ENCODE assay signal across 9 cellular contexts in genomic region chr14:106094654-106095189, GRCh38.
DNase-seq lines count a peak whose midpoint lies in the region; ATAC-seq and TF ChIP-seq lines count a peak whose summit lies in the region.
"Had no signal": no experiment of that assay in that cellular context is flagged by ENCODE, and none has a peak within 500 bp of the region (broad histone marks: within the 10 kb centered on the region; RNA-seq: fewer than 3 reads in every experiment).

No MANE protein-coding gene starts in this region.

- no peaks in the 10 kb centered on the region for H3K9me3 Mint-ChIP-seq in CD4-positive, alpha-beta T cell
- no peaks in the 10 kb centered on the region for H3K9me3 Mint-ChIP-seq in naive thymus-derived CD8-positive, alpha-beta T cell
- H3K9me3 Mint-ChIP-seq in HFFc6: no peaks in the 10 kb centered on the region

- POLR2A ChIA-PET in CD4-positive, alpha-beta T cell (lab: Charles Lee): no interaction called here
- POLR2A ChIA-PET in HEK293 (lab: Yijun Ruan, JAX) (no interaction called here), OCI-LY7 (lab: Charles Lee) (no interaction called here)
- POLR2A ChIA-PET in naive thymus-derived CD8-positive, alpha-beta T cell (lab: Charles Lee): no interaction called here

- no peak overlapping the region for H3K4me3 ChIP-seq in HEK293 (ENCODE audit: low read depth, low read length)
- no peak overlapping the region for H3K4me3 ChIP-seq in OCI-LY7 (ENCODE audit: low read depth, low read length, poor library complexity, severe bottlenecking)
- H3K4me3 ChIP-seq: adrenal gland had no signal

- CTCF ChIA-PET in CD4-positive, alpha-beta T cell (lab: Charles Lee): no interaction called here
- CTCF ChIA-PET in HEK293 (lab: Yijun Ruan, JAX) (interaction anchor here (0.6 to 1.9 kb wide), 15 partner anchors 9 to 251 kb away, joined by 3 to 6 read pairs (median 3); no protein-coding TSS in a partner anchor), OCI-LY7 (lab: Charles Lee; ENCODE audit: unreplicated experiment) (no interaction called here)

- no peak overlapping the region for H3K4me2 ChIP-seq in OCI-LY7 (ENCODE audit: low read length)

- no peaks in the 10 kb centered on the region for H3K9me2 ChIP-seq in OCI-LY7 (ENCODE audit: insufficient read depth, low read length)

- no peaks in the 10 kb centered on the region for H4K20me1 ChIP-seq in OCI-LY7 (ENCODE audit: insufficient read depth, low read length)

- DNase-seq in CD4-positive, alpha-beta T cell: peak in 7 of 10 experiments; percentile 17 to 58 (median 46)
- DNase-seq in activated CD4-positive, alpha-beta T cell treated with anti-CD3 and anti-CD28 coated beads, Interleukin-2, amount 50 U/mL, for 24 hours (ENCODE audit: low read depth in 1 of 2, low spot score in 1 of 2): peak; percentile 58 to 66
- DNase-seq in naive thymus-derived CD8-positive, alpha-beta T cell: peak in 6 of 10 donors; percentile 24 to 74 (median 43)
- DNase-seq in Right ventricle myocardium inferior (ENCODE audit: missing footprints) (no peak), HFFc6 (no peak), OCI-LY7 (ENCODE audit: low spot score) (no peak)

- H3K9me3 ChIP-seq in CD4-positive, alpha-beta T cell (ENCODE audit: control insufficient read depth, low read length): no peaks in the 10 kb centered on the region
- H3K9me3 ChIP-seq in HEK293 (ENCODE audit: control insufficient read depth, insufficient read depth, low read depth, low read length) (no peaks in the 10 kb centered on the region), OCI-LY7 (ENCODE audit: low read length) (no peaks in the 10 kb centered on the region)
- H3K9me3 ChIP-seq: adrenal gland had no signal

- no peaks in the 10 kb centered on the region for H3K79me2 ChIP-seq in OCI-LY7 (ENCODE audit: insufficient read depth, low read depth, low read length)

- H3K36me3 Mint-ChIP-seq in CD4-positive, alpha-beta T cell (ENCODE audit: low read depth): no peaks in the 10 kb centered on the region
- H3K36me3 Mint-ChIP-seq in naive thymus-derived CD8-positive, alpha-beta T cell: no peaks in the 10 kb centered on the region
- H3K36me3 Mint-ChIP-seq in HFFc6 (ENCODE audit: low read depth): no peaks in the 10 kb centered on the region

- H3K27ac ChIP-seq in CD4-positive, alpha-beta T cell (ENCODE audit: low read depth, low read length): no peak overlapping the region
- no peak overlapping the region for H3K27ac ChIP-seq in HEK293 (ENCODE audit: extremely low read depth, low read depth, low read length)
- no peak overlapping the region for H3K27ac ChIP-seq in OCI-LY7 (ENCODE audit: low read depth, low read length, poor library complexity, severe bottlenecking)
- H3K27ac ChIP-seq: adrenal gland had no signal

- ATAC-seq in CD4-positive, alpha-beta T cell (ENCODE audit: poor library complexity): peak; percentile 48
- ATAC-seq in naive thymus-derived CD8-positive, alpha-beta T cell: peak in 1 of 2 donors; percentile 57
- no peak for ATAC-seq in Right ventricle myocardium inferior
- ATAC-seq in GM19324 (IDR thresholded peaks at IDR 0.05; ENCODE audit: low FRiP score, unreplicated experiment): no peak

- BruUV-seq in OCI-LY7 (replicated peaks; lab: Mats Ljungman, UMichigan): no TSS peak

- H3K27me3 ChIP-seq in CD4-positive, alpha-beta T cell (ENCODE audit: control insufficient read depth, insufficient read depth, low read length): no peaks in the 10 kb centered on the region
- H3K27me3 ChIP-seq: adrenal gland had no signal

- no peak overlapping the region for H2AFZ ChIP-seq in OCI-LY7 (ENCODE audit: low read length)

- no peaks in the 10 kb centered on the region for H3K27me3 Mint-ChIP-seq in CD4-positive, alpha-beta T cell
- H3K27me3 Mint-ChIP-seq in naive thymus-derived CD8-positive, alpha-beta T cell: peaks cover 0 to 2% (median 0%) of the 10 kb centered on the region in 5 donors
- H3K27me3 Mint-ChIP-seq in HFFc6 (ENCODE audit: insufficient read depth): no peaks in the 10 kb centered on the region

- intact Hi-C loops in CD4-positive, alpha-beta T cell (cut with DNase I, micrococcal nuclease): no loop called here
- intact Hi-C loops in Right ventricle myocardium inferior (cut with DNase I) (no loop called here), OCI-LY7 (cut with micrococcal nuclease; ENCODE audit: unreplicated experiment) (no loop called here)

- no peak overlapping the region for H3K27ac Mint-ChIP-seq in CD4-positive, alpha-beta T cell
- no peak overlapping the region for H3K27ac Mint-ChIP-seq in naive thymus-derived CD8-positive, alpha-beta T cell
- no peak overlapping the region for H3K27ac Mint-ChIP-seq in HFFc6

- H3K4me1 ChIP-seq in HEK293 (ENCODE audit: control insufficient read depth, insufficient read depth, low read length) (no peaks in the 10 kb centered on the region), OCI-LY7 (ENCODE audit: insufficient read depth, low read length, poor library complexity, severe bottlenecking) (no peaks in the 10 kb centered on the region)
- H3K4me1 ChIP-seq: adrenal gland had no signal

- H3K4me3 Mint-ChIP-seq in CD4-positive, alpha-beta T cell: no peak overlapping the region
- H3K4me3 Mint-ChIP-seq in naive thymus-derived CD8-positive, alpha-beta T cell: no peak overlapping the region
- H3K4me3 Mint-ChIP-seq in HFFc6: no peak overlapping the region

- H3K36me3 ChIP-seq in HEK293 (ENCODE audit: control insufficient read depth in 2 of 2, insufficient read depth in 1 of 2, low read length in 2 of 2): no peaks in the 10 kb centered on the region
- no peaks in the 10 kb centered on the region for H3K36me3 ChIP-seq in OCI-LY7 (ENCODE audit: insufficient read depth, low read length)
- H3K36me3 ChIP-seq: adrenal gland had no signal

- TF ChIP-seq CTCF in CD4-positive, alpha-beta T cell (IDR thresholded peaks at IDR 0.05): peak; percentile 35
- TF ChIP-seq CTCF in HEK293 (tag by site-specific recombination; IDR thresholded peaks at IDR 0.05): 0 out of 2 replicates have a peak, but pooled peaks have one; percentile 34
- TF ChIP-seq CTCF in HFFc6 (IDR thresholded peaks at IDR 0.05): no peak
- no peak for TF ChIP-seq CTCF in OCI-LY7 (conservative IDR thresholded peaks at IDR 0.05; ENCODE audit: low read length)

- no peaks in the 10 kb centered on the region for H3K4me1 Mint-ChIP-seq in CD4-positive, alpha-beta T cell (ENCODE audit: low read depth)
- H3K4me1 Mint-ChIP-seq in naive thymus-derived CD8-positive, alpha-beta T cell: no peaks in the 10 kb centered on the region
- H3K4me1 Mint-ChIP-seq in HFFc6 (ENCODE audit: low read depth): no peaks in the 10 kb centered on the region

TF ChIP-seq in HEK293, 187 proteins besides CTCF, POLR2A, EP300 and RAD21:
- TF ChIP-seq ZNF548 (tag by site-specific recombination; IDR thresholded peaks at IDR 0.05) (no peak), ZNF585B (tag by site-specific recombination; IDR thresholded peaks at IDR 0.05) (no peak), ZNF654 (tag by site-specific recombination; IDR thresholded peaks at IDR 0.05; ENCODE audit: low read depth) (peak; percentile 18; the same call in 1 of the 2 replicates), ZBTB26 (tag by site-specific recombination; optimal IDR thresholded peaks at IDR 0.05) (no peak), ZBTB17 (tag by site-specific recombination; IDR thresholded peaks at IDR 0.05) (no peak), ZSCAN16 (tag by site-specific recombination; IDR thresholded peaks at IDR 0.05) (no peak), ZNF549 (tag by site-specific recombination; IDR thresholded peaks at IDR 0.05) (no peak), ZNF623 (tag by site-specific recombination; IDR thresholded peaks at IDR 0.05) (no peak), ZSCAN4 (tag by site-specific recombination; IDR thresholded peaks at IDR 0.05) (no peak), KLF1 (tag by site-specific recombination; IDR thresholded peaks at IDR 0.05) (no peak), SETDB1 (IDR thresholded peaks at IDR 0.05; ENCODE audit: insufficient read length, low read length) (peak; percentile 26)
TF ChIP-seq in HEK293: peak in this region for 2.

Comparison
In these comparisons a context has a peak if more than half of its experiments do, and no peak if none do; other contexts are left out.
1. DNase-seq: peak in CD4-positive, alpha-beta T cell (7 of 10), activated CD4-positive, alpha-beta T cell treated with anti-CD3 and anti-CD28 coated beads, Interleukin-2, amount 50 U/mL, for 24 hours (2 of 2) and naive thymus-derived CD8-positive, alpha-beta T cell (6 of 10); none in Right ventricle myocardium inferior (single experiment), HFFc6 (single experiment) and OCI-LY7 (single experiment).
2. CTCF ChIP-seq: peak in CD4-positive, alpha-beta T cell (single experiment) and HEK293 (single experiment); none in HFFc6 (single experiment) and OCI-LY7 (single experiment).